In genomic region chr17:46818319-46818928, GRCh38 we compare ENCODE assay signal across 1 cellular context.
A peak's percentile ranks its signal among the peaks of the same experiment; 100 is the strongest.
TF ChIP-seq lines count a peak whose summit lies in the region.

A gene with protein sequence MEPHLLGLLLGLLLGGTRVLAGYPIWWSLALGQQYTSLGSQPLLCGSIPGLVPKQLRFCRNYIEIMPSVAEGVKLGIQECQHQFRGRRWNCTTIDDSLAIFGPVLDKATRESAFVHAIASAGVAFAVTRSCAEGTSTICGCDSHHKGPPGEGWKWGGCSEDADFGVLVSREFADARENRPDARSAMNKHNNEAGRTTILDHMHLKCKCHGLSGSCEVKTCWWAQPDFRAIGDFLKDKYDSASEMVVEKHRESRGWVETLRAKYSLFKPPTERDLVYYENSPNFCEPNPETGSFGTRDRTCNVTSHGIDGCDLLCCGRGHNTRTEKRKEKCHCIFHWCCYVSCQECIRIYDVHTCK (minus strand): TSS chr17:46818692. CDS start chr17:46818597, 95 bp downstream.

TF ChIP-seq in H1, 55 proteins besides CTCF, POLR2A, EP300 and RAD21 (continued from another document):
- TF ChIP-seq, protein P1, sequence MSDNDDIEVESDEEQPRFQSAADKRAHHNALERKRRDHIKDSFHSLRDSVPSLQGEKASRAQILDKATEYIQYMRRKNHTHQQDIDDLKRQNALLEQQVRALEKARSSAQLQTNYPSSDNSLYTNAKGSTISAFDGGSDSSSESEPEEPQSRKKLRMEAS (IDR thresholded peaks at IDR 0.05) = 0 out of 2 replicates have a peak, but pooled peaks have one; percentile 28
- no peak for TF ChIP-seq FOSL1 (IDR thresholded peaks at IDR 0.05; ENCODE audit: insufficient read depth, low read depth, low read length)
